Comparison of ENCODE assay signal across 29 cellular contexts in genomic region chr14:71970272-71970671, GRCh38. TPM values are rescaled to one million over a fixed set of nuclear protein-coding genes. Genes with fewer than 3 reads are reported as not detected.
"Had no signal": no experiment of that assay in that cellular context is flagged by ENCODE, and none has a peak within 500 bp of the region (broad histone marks: within the 10 kb centered on the region; RNA-seq: fewer than 3 reads in every experiment).

No MANE protein-coding gene starts in this region.

- H3K4me3 Mint-ChIP-seq: mesothelial cell of epicardium; naive B cell; natural killer cell; nephron progenitor cell; stimulated activated memory B cell treated with anti-CD40 and anti-IgM and Interleukin-4, amounts not matched to agents 10 μg/mL and 1 μg/mL and 100 μg/mL, for 72 hours had no signal

- H3K27ac ChIP-seq: hepatocyte, pancreas, prostate gland, right lobe of liver, stomach, testis, thyroid gland, transverse colon, upper lobe of left lung had no signal

- H3K27ac Mint-ChIP-seq: mesothelial cell of epicardium; natural killer cell; nephron progenitor cell; stimulated activated memory B cell treated with anti-CD40 and anti-IgM and Interleukin-4, amounts not matched to agents 10 μg/mL and 1 μg/mL and 100 μg/mL, for 72 hours had no signal

- H2AFZ ChIP-seq: hepatocyte had no signal

- H3K9me3 Mint-ChIP-seq: natural killer cell had no signal

- H3K4me1 Mint-ChIP-seq: mesothelial cell of epicardium, naive B cell, natural killer cell, nephron progenitor cell had no signal

- H3K4me1 ChIP-seq: pancreas, prostate gland, right lobe of liver, stomach, testis, thyroid gland, transverse colon, upper lobe of left lung had no signal

- H3K9me3 ChIP-seq: pancreas, prostate gland, right lobe of liver, testis, thyroid gland, transverse colon, upper lobe of left lung had no signal

- H3K27me3 ChIP-seq: pancreas, right lobe of liver, stomach, testis, thyroid gland, transverse colon, upper lobe of left lung had no signal

- ATAC-seq: left lobe of liver; natural killer cell; pancreas; right lobe of liver; stimulated activated memory B cell treated with anti-CD40 and anti-IgM and Interleukin-4, amounts not matched to agents 10 μg/mL and 1 μg/mL and 100 μg/mL, for 72 hours; stimulated activated naive CD8-positive, alpha-beta T cell treated with anti-CD3 and anti-CD28 coated beads, Interleukin-15, Interleukin-2, amounts not matched to agents 100 U/mL and 50 U/mL, for 24 hours had no signal

- H3K79me2 ChIP-seq: hepatocyte had no signal

- H3K36me3 ChIP-seq: pancreas, prostate gland, right lobe of liver, stomach, thyroid gland, transverse colon, upper lobe of left lung had no signal

- H3K36me3 Mint-ChIP-seq: mesothelial cell of epicardium; naive B cell; natural killer cell; stimulated activated memory B cell treated with anti-CD40 and anti-IgM and Interleukin-4, amounts not matched to agents 10 μg/mL and 1 μg/mL and 100 μg/mL, for 72 hours had no signal

- DNase-seq: head of caudate nucleus; islet precursor cell; mesendoderm; naive B cell; natural killer cell; nephron progenitor cell; pancreas; posterior cingulate gyrus; retina; right lobe of liver; stimulated activated CD4-positive, alpha-beta T cell treated with anti-CD3 and anti-CD28 coated beads, Interleukin-1b, Interleukin-23, amount 100 ng/mL, for 48 hours; stimulated activated CD4-positive, alpha-beta T cell treated with anti-CD3 and anti-CD28 coated beads, Interleukin-2, amount 100 ng/mL, for 48 hours; stimulated activated CD4-positive, alpha-beta T cell treated with anti-CD3 and anti-CD28 coated beads, Interleukin-4, amount 100 ng/mL, for 4 hours; stimulated activated CD8-positive, alpha-beta memory T cell treated with anti-CD3 and anti-CD28 coated beads, Interleukin-4, amount 100 ng/mL, for 48 hours; stimulated activated naive CD8-positive, alpha-beta T cell treated with anti-CD3 and anti-CD28 coated beads, Interleukin-15, Interleukin-2, amounts not matched to agents 100 U/mL and 50 U/mL, for 24 hours; stomach; testis; thyroid gland; transverse colon; upper lobe of left lung had no signal

- H3K4me3 ChIP-seq: hepatocyte, lung, pancreas, prostate gland, right lobe of liver, smooth muscle cell, stomach, testis, thyroid gland, transverse colon, upper lobe of left lung had no signal

- H3K4me2 ChIP-seq: hepatocyte, smooth muscle cell had no signal

RNA-seq across cellular contexts. Expression of gene RGS6, which starts 38.0 kb away (rescaled TPM):
- total RNA-seq: kidney epithelial cell, left lobe of liver, osteoblast had no signal
- polyA plus RNA-seq: smooth muscle cell had no signal
